Comparison of ENCODE assay signal across 18 cellular contexts in the genomic region with DNA sequence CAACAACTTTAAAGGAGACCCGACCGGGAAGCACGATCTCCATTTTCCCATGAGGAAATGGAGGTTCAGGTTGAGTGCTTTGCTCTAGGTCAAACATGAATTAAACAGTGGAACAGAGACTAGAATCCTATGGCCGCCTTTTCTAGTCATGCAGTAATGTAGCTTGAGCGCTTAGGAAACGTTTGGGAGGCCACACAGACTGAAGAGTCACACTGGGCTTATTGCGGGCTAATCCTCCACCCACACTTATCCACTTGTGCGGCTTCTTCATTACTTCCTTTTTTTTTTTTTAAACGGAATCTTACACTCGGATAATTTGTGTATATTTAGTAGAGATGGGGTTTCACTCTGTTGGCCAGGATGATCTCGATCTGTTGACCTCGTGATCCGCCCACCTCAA.
"Had no signal": no experiment of that assay in that cellular context is flagged by ENCODE, and none has a peak within 500 bp of the region (broad histone marks: within the 10 kb centered on the region; RNA-seq: fewer than 3 reads in every experiment).

No MANE protein-coding gene starts in this region.

- DNase-seq: activated B cell treated with CpG ODN at 0.5 μM for 24 hours; activated CD4-positive, alpha-beta T cell treated with anti-CD3 and anti-CD28 coated beads for 36 hours; activated CD4-positive, alpha-beta T cell treated with anti-CD3 and anti-CD28 coated beads, Interleukin-2, amount 50 U/mL, for 48 hours; activated CD8-positive, alpha-beta memory T cell treated with anti-CD3 and anti-CD28 coated beads, Interleukin-2, amount 50 U/mL, for 48 hours; activated naive CD4-positive, alpha-beta T cell treated with Interleukin-2 at 50 U/mL for 16 hours; activated naive CD8-positive, alpha-beta T cell treated with anti-CD3 and anti-CD28 coated beads for 36 hours; activated T-cell treated with anti-CD3 and anti-CD28 coated beads, Interleukin-2, amount 50 U/mL, for 4 hours; central memory CD4-positive, alpha-beta T cell; effector memory CD4-positive, alpha-beta T cell; foreskin melanocyte; hippocampal formation; kidney glomerular epithelial cell; left lung; naive B cell; occipital lobe; sigmoid colon; stimulated activated CD4-positive, alpha-beta T cell treated with anti-CD3 and anti-CD28 coated beads, Interleukin-15, amount 100 ng/mL, for 24 hours; stimulated activated naive B cell treated with anti-CD40 and anti-IgM and Interleukin-4, amounts not matched to agents 10 μg/mL and 1 μg/mL and 100 μg/mL, for 72 hours had no signal

- ATAC-seq: activated CD4-positive, alpha-beta T cell treated with anti-CD3 and anti-CD28 coated beads for 36 hours; activated T-cell treated with anti-CD3 and anti-CD28 coated beads, Interleukin-2, amount 50 U/mL, for 4 hours; left lung; stimulated activated naive B cell treated with anti-CD40 and anti-IgM and Interleukin-4, amounts not matched to agents 10 μg/mL and 1 μg/mL and 100 μg/mL, for 72 hours had no signal
